In the genomic region with DNA sequence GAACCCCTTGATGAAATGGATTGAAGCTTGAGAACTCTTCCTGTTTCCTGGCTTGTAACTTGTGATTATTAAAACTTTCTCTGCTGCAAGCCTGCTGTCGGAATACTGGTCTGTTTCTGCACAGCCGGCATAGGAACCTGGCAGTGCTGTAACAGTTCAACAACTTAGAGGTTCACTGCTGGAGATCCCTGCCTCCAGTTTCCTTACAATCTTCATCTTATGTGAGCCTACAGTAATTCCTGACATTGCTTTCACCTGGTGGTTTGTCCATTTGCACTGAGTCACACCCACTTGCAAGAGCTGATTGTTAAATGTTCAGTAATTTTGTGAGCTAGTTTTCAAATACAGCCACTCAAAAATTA, we compare ENCODE assay signal across 8 cellular contexts. TPM values are rescaled to one million over a fixed set of nuclear protein-coding genes. Genes with fewer than 3 reads are reported as not detected.
DNase-seq lines count a peak whose midpoint lies in the region; ATAC-seq and TF ChIP-seq lines count a peak whose summit lies in the region.

No MANE protein-coding gene starts in this region.

- H3K27me3 ChIP-seq in GM06990 (replicated peaks; ENCODE audit: control insufficient read depth, insufficient read depth, low read length) = no peaks in the 10 kb centered on the region
- H3K27me3 ChIP-seq in PC-9 (ENCODE audit: insufficient read depth, low read depth) = no peaks in the 10 kb centered on the region
- no peaks in the 10 kb centered on the region for H3K27me3 ChIP-seq in psoas muscle (ENCODE audit: insufficient read depth in 3 of 3, low read length in 2 of 3)

- ATAC-seq in psoas muscle = no peak

- H3K36me3 ChIP-seq in GM06990 (ENCODE audit: control insufficient read depth, insufficient read depth, low read length) (no peaks in the 10 kb centered on the region; the same call in 1 of the 2 replicates), PC-9 (ENCODE audit: low read depth) (no peaks in the 10 kb centered on the region), psoas muscle (ENCODE audit: insufficient read depth in 1 of 2, low read depth in 1 of 2) (peaks cover 3 to 11% of the 10 kb centered on the region in 2 donors)

- H3F3A ChIP-seq in PC-9 (ENCODE audit: insufficient read depth, low read depth) = peaks cover 19% of the 10 kb centered on the region

- H3K4me2 ChIP-seq in PC-9 = peak overlapping the region; percentile 90

- peak overlapping the region; percentile 94 for H2AFZ ChIP-seq in PC-9

- H4K20me1 ChIP-seq in PC-9 (ENCODE audit: insufficient read depth) = no peaks in the 10 kb centered on the region

- H3K9me3 ChIP-seq in PC-9 (ENCODE audit: insufficient read depth, low read depth) (no peaks in the 10 kb centered on the region), psoas muscle (no peaks in the 10 kb centered on the region)

- H3K27ac ChIP-seq in PC-9 (peak overlapping the region; percentile 59), epithelial cell of prostate (peak overlapping the region; percentile 83), psoas muscle (peak overlapping the region; percentile 98)

- H3K4me3 ChIP-seq in GM06990 (replicated peaks; ENCODE audit: low read depth, low read length) (peak overlapping the region; percentile 95), PC-9 (peak overlapping the region; percentile 74), psoas muscle (peak overlapping the region; percentile 98)

- CTCF ChIA-PET in PC-9 (lab: Charles Lee) = interaction anchor here (0.6 to 0.9 kb wide), 2 partner anchors 151 to 398 kb away, joined by 3 to 6 read pairs; no protein-coding TSS in a partner anchor

- 15 to 65% (median 22%) methylated on average over 2 of the region's 2 CpGs for WGBS in psoas muscle, 3 donors

- POLR2A ChIA-PET in PC-9 (lab: Charles Lee; ENCODE audit: unreplicated experiment) = interaction anchor here (0.6 to 1.0 kb wide), 2 partner anchors 16 to 72 kb away, joined by 7 to 8 read pairs; a partner anchor contains a TSS

- DNase-seq in GM06990 (ENCODE audit: extremely low read depth, insufficient read length) = no peak
- DNase-seq in PC-9 = peak; percentile 1 to 41
- no peak for DNase-seq in epithelial cell of prostate (ENCODE audit: low read depth, low spot score)
- DNase-seq in psoas muscle = no peak
- no peak for DNase-seq in cerebellar nuclear complex (lab: John Stamatoyannopoulos, UW)
- no peak for DNase-seq in NCI-H2227 (lab: John Stamatoyannopoulos, UW; ENCODE audit: unreplicated experiment)
- no peak for DNase-seq in head of caudate nucleus
- no peak for DNase-seq in AML-193 (lab: John Stamatoyannopoulos, UW)

- H3K79me2 ChIP-seq in PC-9 (ENCODE audit: low read depth) = peaks cover 17% of the 10 kb centered on the region

- peaks cover 26% of the 10 kb centered on the region for H3K4me1 ChIP-seq in PC-9 (replicated peaks; ENCODE audit: insufficient read depth)
- H3K4me1 ChIP-seq in psoas muscle = peaks cover 27% of the 10 kb centered on the region

- BruUV-seq in PC-9 (replicated peaks; lab: Mats Ljungman, UMichigan) = no TSS peak

- TF ChIP-seq CTCF in GM06990 (IDR thresholded peaks at IDR 0.05; ENCODE audit: insufficient read depth, low read length, poor library complexity, severe bottlenecking) (no peak), PC-9 (conservative IDR thresholded peaks at IDR 0.05) (no peak), psoas muscle (IDR thresholded peaks at IDR 0.05) (no peak)

- H3K9me2 ChIP-seq in PC-9 (ENCODE audit: insufficient read depth) = no peaks in the 10 kb centered on the region

- intact Hi-C loops in PC-9 (cut with micrococcal nuclease; ENCODE audit: unreplicated experiment) = loop anchor here (5.0 kb wide), 2 partner anchors 216 to 1696 kb away; a partner anchor contains a TSS
- intact Hi-C loops in psoas muscle (cut with DNase I) = loop anchor here (5.0 to 10.0 kb wide), 3 partner anchors 151 to 213 kb away; a partner anchor contains a TSS
- intact Hi-C loops in head of caudate nucleus (cut with DNase I) = loop anchor here (5.0 to 10.0 kb wide), 3 partner anchors 71 to 213 kb away; a partner anchor contains a TSS

RNA-seq across cellular contexts. Expression of a gene that starts 1.3 kb away (rescaled TPM):
- total RNA-seq in PC-9 (2021) = 9.1 and 11.3 TPM in 2 replicates
- 1 to 10 TPM; 3.4 to 5.7 (median 4.4) TPM for total RNA-seq in psoas muscle
- polyA plus RNA-seq in psoas muscle = 1 to 10 TPM; 1.4 to 4.5 (median 1.9) TPM

Comparison
In these comparisons a context has a peak if more than half of its experiments do, and no peak if none do; other contexts are left out.
1. DNase-seq: peak in PC-9 (2 of 2); none in GM06990 (single experiment), epithelial cell of prostate (single experiment), psoas muscle (0 of 2), cerebellar nuclear complex (0 of 2), NCI-H2227 (single experiment), head of caudate nucleus (0 of 42) and AML-193 (0 of 2).
2. Peak in every context shown above with its lines, with median percentiles within 50 percentile points of each other: H3K4me3 ChIP-seq and H3K27ac ChIP-seq.